Comparison of ENCODE assay signal across 9 cellular contexts in the genomic region with DNA sequence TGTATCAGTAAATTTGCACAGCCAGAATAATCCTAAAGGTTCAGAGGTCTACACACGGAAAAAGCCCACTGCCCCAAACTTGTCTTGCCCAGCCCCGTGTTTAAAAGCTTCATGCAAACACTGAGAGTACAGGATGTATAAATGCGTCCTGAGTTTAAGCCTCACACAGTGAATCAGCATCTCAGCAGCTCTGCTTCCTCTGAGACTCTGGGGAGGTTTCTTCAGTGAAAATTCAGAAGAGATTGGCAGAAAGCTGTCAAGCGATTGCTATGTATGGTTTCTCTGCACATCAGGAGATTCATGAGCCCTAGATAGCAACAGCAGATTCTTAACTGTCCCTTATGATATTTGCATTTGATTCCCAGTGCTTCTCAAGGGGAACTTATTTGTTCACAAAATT. TPM values are rescaled to one million over a fixed set of nuclear protein-coding genes. Genes with fewer than 3 reads are reported as not detected.
DNase-seq lines count a peak whose midpoint lies in the region; ATAC-seq, FAIRE-seq and TF ChIP-seq lines count a peak whose summit lies in the region.
"Had no signal": no experiment of that assay in that cellular context is flagged by ENCODE, and none has a peak within 500 bp of the region (broad histone marks: within the 10 kb centered on the region; RNA-seq: fewer than 3 reads in every experiment).

No MANE protein-coding gene starts in this region.

- CTCF ChIA-PET in Panc1 (lab: Charles Lee) = no interaction called here
- CTCF ChIA-PET in endothelial cell of umbilical vein (lab: Charles Lee) = interaction anchor here (0.9 to 2.7 kb wide), 9 partner anchors 10 to 260 kb away, joined by 3 to 10 read pairs (median 4); partner anchors contain the start of gene CRACDL

- H3K9me1 ChIP-seq in endothelial cell of umbilical vein (replicated peaks; ENCODE audit: control insufficient read depth, extremely low read depth, insufficient read depth, low read length) = no peaks in the 10 kb centered on the region

- H3K4me2 ChIP-seq in endothelial cell of umbilical vein (ENCODE audit: insufficient read depth, low read length) (peak overlapping the region; percentile 73), parathyroid adenoma (ENCODE audit: low read length) (peak overlapping the region; percentile 18)

- H3K36me3 ChIP-seq in Panc1 (ENCODE audit: control insufficient read depth, insufficient read depth, low read length) (no peaks in the 10 kb centered on the region), endothelial cell of umbilical vein (ENCODE audit: control insufficient read depth in 2 of 2, extremely low read depth in 1 of 2, insufficient read depth in 2 of 2, low read length in 2 of 2) (no peaks in the 10 kb centered on the region), parathyroid adenoma (ENCODE audit: control insufficient read depth, insufficient read depth, low read length) (no peaks in the 10 kb centered on the region)

- TF ChIP-seq CTCF in Panc1 (IDR thresholded peaks at IDR 0.05) (no peak), endothelial cell of umbilical vein (IDR thresholded peaks at IDR 0.05; ENCODE audit: extremely low read depth in 1 of 2, insufficient read depth in 1 of 2, low read depth in 1 of 2, low read length in 2 of 2) (no peak), parathyroid adenoma (IDR thresholded peaks at IDR 0.05) (no peak)

- ATAC-seq in Panc1 (no peak), GM18909 (IDR thresholded peaks at IDR 0.05; ENCODE audit: poor library complexity, unreplicated experiment) (no peak)

- H2AFZ ChIP-seq in endothelial cell of umbilical vein (ENCODE audit: low read depth, low read length) = peak overlapping the region; percentile 63
- peak overlapping the region; percentile 35 for H2AFZ ChIP-seq in parathyroid adenoma

- no peak overlapping the region for H3K4me3 ChIP-seq in Panc1 (ENCODE audit: low read depth in 2 of 2, low read length in 2 of 2)
- peak overlapping the region in 1 of 3 experiments; percentile 11 for H3K4me3 ChIP-seq in endothelial cell of umbilical vein (replicated peaks in 1 of 3; ENCODE audit: insufficient read depth in 1 of 3, low read depth in 1 of 3, low read length in 3 of 3)
- no peak overlapping the region for H3K4me3 ChIP-seq in parathyroid adenoma (ENCODE audit: low read depth, low read length)

- H3K79me2 ChIP-seq in endothelial cell of umbilical vein (ENCODE audit: control insufficient read depth, insufficient read depth, low read length) (no peaks in the 10 kb centered on the region), parathyroid adenoma (no peaks in the 10 kb centered on the region)

- BruUV-seq in Panc1 (replicated peaks; lab: Mats Ljungman, UMichigan) = no TSS peak
- no TSS peak for BruUV-seq in endothelial cell of umbilical vein (replicated peaks; lab: Mats Ljungman, UMichigan)

- FAIRE-seq in endothelial cell of umbilical vein (lab: Jason Lieb, UNC) = no peak
- FAIRE-seq: colon had no signal

- peaks cover 28% of the 10 kb centered on the region for H3K4me1 ChIP-seq in Panc1 (ENCODE audit: control insufficient read depth, insufficient read depth, low read length)
- H3K4me1 ChIP-seq in endothelial cell of umbilical vein (ENCODE audit: control insufficient read depth, extremely low read depth, insufficient read depth, low read length) = peaks cover 38% of the 10 kb centered on the region
- H3K4me1 ChIP-seq in parathyroid adenoma = peaks cover 18% of the 10 kb centered on the region

- POLR2A ChIA-PET in Panc1 (lab: Charles Lee) = no interaction called here
- POLR2A ChIA-PET in endothelial cell of umbilical vein (lab: Charles Lee) = no interaction called here

- dilution Hi-C loops in endothelial cell of umbilical vein (cut with MboI; ENCODE audit: extremely low pct_ligation_motif_present, low sequenced_read_pairs) = no loop called here

- H3K27me3 ChIP-seq in Panc1 (ENCODE audit: control insufficient read depth, insufficient read depth, low read length) = no peaks in the 10 kb centered on the region
- no peaks in the 10 kb centered on the region for H3K27me3 ChIP-seq in endothelial cell of umbilical vein (ENCODE audit: control insufficient read depth in 2 of 2, insufficient read depth in 2 of 2, low read length in 2 of 2)
- no peaks in the 10 kb centered on the region for H3K27me3 ChIP-seq in parathyroid adenoma (ENCODE audit: control insufficient read depth, insufficient read depth, low read length)

- H3K9me3 ChIP-seq in Panc1 (ENCODE audit: control insufficient read depth, insufficient read depth, low read depth, low read length) (no peaks in the 10 kb centered on the region), endothelial cell of umbilical vein (replicated peaks; ENCODE audit: control insufficient read depth, insufficient read depth, low read length) (no peaks in the 10 kb centered on the region), parathyroid adenoma (ENCODE audit: control insufficient read depth, low read length) (no peaks in the 10 kb centered on the region)

- in situ Hi-C loops in Panc1 (cut with HindIII; ENCODE audit: low pct_unique_long_range_greater_than_20kb, low sequenced_read_pairs) = no loop called here

- no peak for TF ChIP-seq POLR2A in endothelial cell of umbilical vein (IDR thresholded peaks at IDR 0.05; ENCODE audit: low read depth, low read length)

- H3K27ac ChIP-seq in Panc1 (ENCODE audit: low read length) = peak overlapping the region; percentile 54; the same call in 1 of the 2 replicates
- H3K27ac ChIP-seq in endothelial cell of umbilical vein (ENCODE audit: insufficient read depth, low read depth, low read length) = peak overlapping the region; percentile 84
- H3K27ac ChIP-seq in parathyroid adenoma = peak overlapping the region; percentile 54

- H3K9ac ChIP-seq in endothelial cell of umbilical vein (replicated peaks; ENCODE audit: extremely low read depth, insufficient read depth, low read length) (peak overlapping the region; percentile 40), parathyroid adenoma (no peak overlapping the region)

- DNase-seq in HCEC 1CT (peak; percentile 53), Panc1 (ENCODE audit: low read depth, low spot score) (no peak), endothelial cell of umbilical vein (ENCODE audit: low read depth, low spot score) (no peak), NCI-H510A (lab: John Stamatoyannopoulos, UW) (no peak), Kasumi-1 (lab: John Stamatoyannopoulos, UW) (no peak), MV-4-11 (lab: John Stamatoyannopoulos, UW) (no peak)

- H4K20me1 ChIP-seq in endothelial cell of umbilical vein (replicated peaks; ENCODE audit: control insufficient read depth, extremely low read depth, insufficient read depth, low read length) = no peaks in the 10 kb centered on the region

- intact Hi-C loops in Panc1 (cut with micrococcal nuclease; ENCODE audit: unreplicated experiment) (no loop called here), endothelial cell of umbilical vein (cut with micrococcal nuclease) (loop anchor here (1.0 to 5.0 kb wide), 4 partner anchors 44 to 428 kb away; partner anchors contain the start of genes EIF5B and TXNDC9)

TF ChIP-seq in endothelial cell of umbilical vein, 7 proteins besides CTCF, POLR2A, EP300 and RAD21:
- TF ChIP-seq JUN (IDR thresholded peaks at IDR 0.05; ENCODE audit: borderline replicate concordance, insufficient read depth, insufficient read length, low read depth) (no peak), EZH2 (IDR thresholded peaks at IDR 0.05; ENCODE audit: borderline replicate concordance, low read depth, low read length, severe bottlenecking) (no peak), MAX (IDR thresholded peaks at IDR 0.05; ENCODE audit: insufficient read depth, insufficient read length) (no peak), FOS (IDR thresholded peaks at IDR 0.05; ENCODE audit: borderline replicate concordance, insufficient read depth, low read length) (no peak), MYC (IDR thresholded peaks at IDR 0.05; ENCODE audit: low read depth, low read length) (no peak), POLR2AphosphoS5 (IDR thresholded peaks at IDR 0.05; ENCODE audit: insufficient read depth, low read depth, low read length) (no peak), GATA2 (IDR thresholded peaks at IDR 0.05; ENCODE audit: insufficient read depth, insufficient read length, low read depth, low read length) (no peak)

RNA-seq across cellular contexts. Expression of gene CRACDL, which starts 27.1 kb away (rescaled TPM):
- total RNA-seq in Panc1 (2021; ENCODE audit: unreplicated experiment) (2.4 TPM), endothelial cell of umbilical vein (3.8 and 6.3 TPM in 2 replicates)
- 1.1 TPM for polyA plus RNA-seq in Panc1 (2012; ENCODE audit: insufficient read length)
- 0.92 and 1.6 TPM in 2 replicates for polyA plus RNA-seq in endothelial cell of umbilical vein
- polyA plus RNA-seq in endothelial cell of umbilical vein (2011; cell fraction: cytosol; rRNA removed) = 0.96 and 1.5 TPM in 2 replicates
- polyA plus RNA-seq in endothelial cell of umbilical vein (2011; cell fraction: nucleus; rRNA removed) = 1.5 and 1.8 TPM in 2 replicates
- 1.4 and 1.6 TPM in 2 replicates for polyA plus RNA-seq in endothelial cell of umbilical vein (2012)
- 0.98 and 1.4 TPM in 2 replicates for polyA minus RNA-seq in endothelial cell of umbilical vein
- 2.0 TPM for polyA minus RNA-seq in endothelial cell of umbilical vein (2011; cell fraction: cytosol; rRNA and poly(A)+ RNA removed)
- 1.2 and 4.2 TPM in 2 replicates for polyA minus RNA-seq in endothelial cell of umbilical vein (2011; cell fraction: nucleus; rRNA and poly(A)+ RNA removed)
